Comparison of ENCODE assay signal across 16 cellular contexts in genomic region chrY:7923476-7924017, GRCh38.
DNase-seq lines count a peak whose midpoint lies in the region; ATAC-seq and TF ChIP-seq lines count a peak whose summit lies in the region.
"Had no signal": no experiment of that assay in that cellular context is flagged by ENCODE, and none has a peak within 500 bp of the region (broad histone marks: within the 10 kb centered on the region; RNA-seq: fewer than 3 reads in every experiment).

No MANE protein-coding gene starts in this region.

- peak; percentile 12 for DNase-seq in activated CD4-positive, alpha-beta T cell treated with anti-CD3 and anti-CD28 coated beads for 36 hours
- DNase-seq in activated CD4-positive, alpha-beta T cell treated with anti-CD3 and anti-CD28 coated beads, Interleukin-2, amount 10 ng/mL, durations not matched to agents 24 days and 14 days = no peak
- DNase-seq in activated CD8-positive, alpha-beta T cell treated with anti-CD3 and anti-CD28 coated beads for 36 hours = no peak
- no peak for DNase-seq in activated CD8-positive, alpha-beta T cell treated with anti-CD3 and anti-CD28 coated beads, Interleukin-2, amount 10 ng/mL, durations not matched to agents 7 days and 5 days
- DNase-seq in activated naive CD4-positive, alpha-beta T cell treated with anti-CD3 and anti-CD28 coated beads, Interleukin-2, amount 50 U/mL, for 72 hours (ENCODE audit: low spot score in 2 of 2) = peak in 1 of 2 donors; percentile 3
- DNase-seq in activated naive CD4-positive, alpha-beta T cell treated with Interleukin-2 at 50 U/mL for 16 hours = no peak
- DNase-seq in stimulated activated naive CD8-positive, alpha-beta T cell treated with anti-CD3 and anti-CD28 coated beads, Interleukin-15, amount 100 ng/mL, for 72 hours = peak in 1 of 2 donors; percentile 24
- no peak for DNase-seq in stimulated activated naive CD8-positive, alpha-beta T cell treated with anti-CD3 and anti-CD28 coated beads, Interleukin-15, Interleukin-2, amounts not matched to agents 100 U/mL and 50 U/mL, for 24 hours
- DNase-seq: Caco-2; CD4-positive, CD25-positive, alpha-beta regulatory T cell; CD8-positive, alpha-beta T cell; DMS153; DND-41; GOT3; HFFc6 had no signal

- CTCF ChIA-PET in activated CD4-positive, alpha-beta T cell treated with anti-CD3 and anti-CD28 coated beads for 36 hours (lab: Charles Lee) = no interaction called here
- CTCF ChIA-PET in activated CD8-positive, alpha-beta T cell treated with anti-CD3 and anti-CD28 coated beads for 36 hours (lab: Charles Lee) = no interaction called here
- CTCF ChIA-PET in activated CD8-positive, alpha-beta T cell treated with anti-CD3 and anti-CD28 coated beads, Interleukin-2, amount 10 ng/mL, durations not matched to agents 7 days and 5 days (lab: Charles Lee) = no interaction called here

- no peaks in the 10 kb centered on the region for H3K36me3 Mint-ChIP-seq in activated CD4-positive, alpha-beta T cell treated with anti-CD3 and anti-CD28 coated beads for 36 hours (ENCODE audit: low read depth)
- H3K36me3 Mint-ChIP-seq in activated CD4-positive, alpha-beta T cell treated with anti-CD3 and anti-CD28 coated beads, Interleukin-2, amount 10 ng/mL, durations not matched to agents 24 days and 14 days (ENCODE audit: low read depth) = no peaks in the 10 kb centered on the region
- no peaks in the 10 kb centered on the region for H3K36me3 Mint-ChIP-seq in activated CD8-positive, alpha-beta T cell treated with anti-CD3 and anti-CD28 coated beads for 36 hours (ENCODE audit: low read depth)
- H3K36me3 Mint-ChIP-seq in activated CD8-positive, alpha-beta T cell treated with anti-CD3 and anti-CD28 coated beads, Interleukin-2, amount 10 ng/mL, durations not matched to agents 7 days and 5 days (ENCODE audit: low read depth) = no peaks in the 10 kb centered on the region
- no peaks in the 10 kb centered on the region for H3K36me3 Mint-ChIP-seq in activated naive CD4-positive, alpha-beta T cell treated with anti-CD3 and anti-CD28 coated beads, Interleukin-2, amount 50 U/mL, for 72 hours
- H3K36me3 Mint-ChIP-seq: CD4-positive, CD25-positive, alpha-beta regulatory T cell; CD8-positive, alpha-beta T cell had no signal

- H3K9me3 Mint-ChIP-seq in activated CD4-positive, alpha-beta T cell treated with anti-CD3 and anti-CD28 coated beads for 36 hours (ENCODE audit: low read depth) = no peaks in the 10 kb centered on the region
- no peaks in the 10 kb centered on the region for H3K9me3 Mint-ChIP-seq in activated CD4-positive, alpha-beta T cell treated with anti-CD3 and anti-CD28 coated beads, Interleukin-2, amount 10 ng/mL, durations not matched to agents 24 days and 14 days
- H3K9me3 Mint-ChIP-seq in activated CD8-positive, alpha-beta T cell treated with anti-CD3 and anti-CD28 coated beads for 36 hours = no peaks in the 10 kb centered on the region
- no peaks in the 10 kb centered on the region for H3K9me3 Mint-ChIP-seq in activated CD8-positive, alpha-beta T cell treated with anti-CD3 and anti-CD28 coated beads, Interleukin-2, amount 10 ng/mL, durations not matched to agents 7 days and 5 days (ENCODE audit: insufficient read depth)
- no peaks in the 10 kb centered on the region for H3K9me3 Mint-ChIP-seq in activated naive CD4-positive, alpha-beta T cell treated with anti-CD3 and anti-CD28 coated beads, Interleukin-2, amount 50 U/mL, for 72 hours
- H3K9me3 Mint-ChIP-seq in stimulated activated naive CD8-positive, alpha-beta T cell treated with anti-CD3 and anti-CD28 coated beads, Interleukin-15, amount 100 ng/mL, for 72 hours = no peaks in the 10 kb centered on the region
- H3K9me3 Mint-ChIP-seq: CD4-positive, CD25-positive, alpha-beta regulatory T cell; CD8-positive, alpha-beta T cell; HFFc6 had no signal

- POLR2A ChIA-PET in activated CD4-positive, alpha-beta T cell treated with anti-CD3 and anti-CD28 coated beads for 36 hours (lab: Charles Lee) = no interaction called here
- POLR2A ChIA-PET in activated CD8-positive, alpha-beta T cell treated with anti-CD3 and anti-CD28 coated beads for 36 hours (lab: Charles Lee) = no interaction called here
- POLR2A ChIA-PET in activated CD8-positive, alpha-beta T cell treated with anti-CD3 and anti-CD28 coated beads, Interleukin-2, amount 10 ng/mL, durations not matched to agents 7 days and 5 days (lab: Charles Lee) = no interaction called here

- no peaks in the 10 kb centered on the region for H3K27me3 Mint-ChIP-seq in activated CD4-positive, alpha-beta T cell treated with anti-CD3 and anti-CD28 coated beads for 36 hours
- no peaks in the 10 kb centered on the region for H3K27me3 Mint-ChIP-seq in activated CD4-positive, alpha-beta T cell treated with anti-CD3 and anti-CD28 coated beads, Interleukin-2, amount 10 ng/mL, durations not matched to agents 24 days and 14 days
- H3K27me3 Mint-ChIP-seq in activated CD8-positive, alpha-beta T cell treated with anti-CD3 and anti-CD28 coated beads for 36 hours = no peaks in the 10 kb centered on the region
- H3K27me3 Mint-ChIP-seq in activated CD8-positive, alpha-beta T cell treated with anti-CD3 and anti-CD28 coated beads, Interleukin-2, amount 10 ng/mL, durations not matched to agents 7 days and 5 days (ENCODE audit: low read depth) = no peaks in the 10 kb centered on the region
- no peaks in the 10 kb centered on the region for H3K27me3 Mint-ChIP-seq in stimulated activated naive CD8-positive, alpha-beta T cell treated with anti-CD3 and anti-CD28 coated beads, Interleukin-15, amount 100 ng/mL, for 72 hours
- H3K27me3 Mint-ChIP-seq: B cell; CD4-positive, CD25-positive, alpha-beta regulatory T cell had no signal

- H3K27ac Mint-ChIP-seq in activated CD4-positive, alpha-beta T cell treated with anti-CD3 and anti-CD28 coated beads for 36 hours = no peak overlapping the region
- no peak overlapping the region for H3K27ac Mint-ChIP-seq in activated CD4-positive, alpha-beta T cell treated with anti-CD3 and anti-CD28 coated beads, Interleukin-2, amount 10 ng/mL, durations not matched to agents 24 days and 14 days
- H3K27ac Mint-ChIP-seq in activated CD8-positive, alpha-beta T cell treated with anti-CD3 and anti-CD28 coated beads for 36 hours = no peak overlapping the region
- H3K27ac Mint-ChIP-seq in activated CD8-positive, alpha-beta T cell treated with anti-CD3 and anti-CD28 coated beads, Interleukin-2, amount 10 ng/mL, durations not matched to agents 7 days and 5 days = no peak overlapping the region
- H3K27ac Mint-ChIP-seq in activated naive CD4-positive, alpha-beta T cell treated with anti-CD3 and anti-CD28 coated beads, Interleukin-2, amount 50 U/mL, for 72 hours = no peak overlapping the region
- peak overlapping the region in 1 of 2 donors; percentile 33 for H3K27ac Mint-ChIP-seq in stimulated activated naive CD8-positive, alpha-beta T cell treated with anti-CD3 and anti-CD28 coated beads, Interleukin-15, amount 100 ng/mL, for 72 hours
- H3K27ac Mint-ChIP-seq: B cell; CD4-positive, CD25-positive, alpha-beta regulatory T cell; CD8-positive, alpha-beta T cell; HFFc6 had no signal

- ATAC-seq in activated CD4-positive, alpha-beta T cell treated with anti-CD3 and anti-CD28 coated beads for 36 hours = peak; percentile 86
- peak; percentile 39 for ATAC-seq in activated CD8-positive, alpha-beta T cell treated with anti-CD3 and anti-CD28 coated beads for 36 hours
- ATAC-seq in activated CD8-positive, alpha-beta T cell treated with anti-CD3 and anti-CD28 coated beads, Interleukin-2, amount 10 ng/mL, durations not matched to agents 7 days and 5 days = no peak
- ATAC-seq in activated naive CD4-positive, alpha-beta T cell treated with anti-CD3 and anti-CD28 coated beads, Interleukin-2, amount 50 U/mL, for 72 hours = peak; percentile 83 to 86
- peak; percentile 86 for ATAC-seq in stimulated activated naive CD8-positive, alpha-beta T cell treated with anti-CD3 and anti-CD28 coated beads, Interleukin-15, amount 100 ng/mL, for 72 hours
- no peak for ATAC-seq in stimulated activated naive CD8-positive, alpha-beta T cell treated with anti-CD3 and anti-CD28 coated beads, Interleukin-15, Interleukin-2, amounts not matched to agents 100 U/mL and 50 U/mL, for 24 hours
- ATAC-seq: CD8-positive, alpha-beta T cell had no signal

- H3K4me3 Mint-ChIP-seq in activated CD4-positive, alpha-beta T cell treated with anti-CD3 and anti-CD28 coated beads for 36 hours = no peak overlapping the region
- no peak overlapping the region for H3K4me3 Mint-ChIP-seq in activated CD4-positive, alpha-beta T cell treated with anti-CD3 and anti-CD28 coated beads, Interleukin-2, amount 10 ng/mL, durations not matched to agents 24 days and 14 days
- H3K4me3 Mint-ChIP-seq in activated CD8-positive, alpha-beta T cell treated with anti-CD3 and anti-CD28 coated beads for 36 hours = no peak overlapping the region
- no peak overlapping the region for H3K4me3 Mint-ChIP-seq in activated CD8-positive, alpha-beta T cell treated with anti-CD3 and anti-CD28 coated beads, Interleukin-2, amount 10 ng/mL, durations not matched to agents 7 days and 5 days
- H3K4me3 Mint-ChIP-seq in stimulated activated naive CD8-positive, alpha-beta T cell treated with anti-CD3 and anti-CD28 coated beads, Interleukin-15, amount 100 ng/mL, for 72 hours = no peak overlapping the region
- H3K4me3 Mint-ChIP-seq: B cell; CD4-positive, CD25-positive, alpha-beta regulatory T cell; CD8-positive, alpha-beta T cell; HFFc6 had no signal

- H3K4me1 Mint-ChIP-seq in activated CD4-positive, alpha-beta T cell treated with anti-CD3 and anti-CD28 coated beads for 36 hours = peaks cover 8% of the 10 kb centered on the region
- H3K4me1 Mint-ChIP-seq in activated CD4-positive, alpha-beta T cell treated with anti-CD3 and anti-CD28 coated beads, Interleukin-2, amount 10 ng/mL, durations not matched to agents 24 days and 14 days = no peaks in the 10 kb centered on the region
- H3K4me1 Mint-ChIP-seq in activated CD8-positive, alpha-beta T cell treated with anti-CD3 and anti-CD28 coated beads for 36 hours (ENCODE audit: low read depth) = no peaks in the 10 kb centered on the region
- H3K4me1 Mint-ChIP-seq in activated CD8-positive, alpha-beta T cell treated with anti-CD3 and anti-CD28 coated beads, Interleukin-2, amount 10 ng/mL, durations not matched to agents 7 days and 5 days (ENCODE audit: low read depth) = no peaks in the 10 kb centered on the region
- no peaks in the 10 kb centered on the region for H3K4me1 Mint-ChIP-seq in stimulated activated naive CD8-positive, alpha-beta T cell treated with anti-CD3 and anti-CD28 coated beads, Interleukin-15, amount 100 ng/mL, for 72 hours
- H3K4me1 Mint-ChIP-seq: B cell; CD4-positive, CD25-positive, alpha-beta regulatory T cell had no signal

- intact Hi-C loops in activated CD4-positive, alpha-beta T cell treated with anti-CD3 and anti-CD28 coated beads for 36 hours (cut with DNase I, micrococcal nuclease) = loop anchor here in 1 of 2 experiments (1.0 kb wide), 2 partner anchors 81 to 597 kb away; no protein-coding TSS in a partner anchor
- intact Hi-C loops in activated CD4-positive, alpha-beta T cell treated with anti-CD3 and anti-CD28 coated beads, Interleukin-2, amount 10 ng/mL, durations not matched to agents 24 days and 14 days (cut with micrococcal nuclease) = no loop called here
- intact Hi-C loops in activated CD8-positive, alpha-beta T cell treated with anti-CD3 and anti-CD28 coated beads for 36 hours (cut with micrococcal nuclease) = no loop called here

- TF ChIP-seq CTCF in activated CD8-positive, alpha-beta T cell treated with anti-CD3 and anti-CD28 coated beads for 36 hours (IDR thresholded peaks at IDR 0.05) = no peak

Comparison
In these comparisons a context has a peak if more than half of its experiments do, and no peak if none do; other contexts are left out.
1. ATAC-seq: peak in activated CD4-positive, alpha-beta T cell treated with anti-CD3 and anti-CD28 coated beads for 36 hours (single experiment), activated CD8-positive, alpha-beta T cell treated with anti-CD3 and anti-CD28 coated beads for 36 hours (single experiment), activated naive CD4-positive, alpha-beta T cell treated with anti-CD3 and anti-CD28 coated beads, Interleukin-2, amount 50 U/mL, for 72 hours (2 of 2) and stimulated activated naive CD8-positive, alpha-beta T cell treated with anti-CD3 and anti-CD28 coated beads, Interleukin-15, amount 100 ng/mL, for 72 hours (single experiment); none in activated CD8-positive, alpha-beta T cell treated with anti-CD3 and anti-CD28 coated beads, Interleukin-2, amount 10 ng/mL, durations not matched to agents 7 days and 5 days (single experiment) and stimulated activated naive CD8-positive, alpha-beta T cell treated with anti-CD3 and anti-CD28 coated beads, Interleukin-15, Interleukin-2, amounts not matched to agents 100 U/mL and 50 U/mL, for 24 hours (single experiment).